8 cellular contexts compared by ENCODE assay signal in the genomic region with DNA sequence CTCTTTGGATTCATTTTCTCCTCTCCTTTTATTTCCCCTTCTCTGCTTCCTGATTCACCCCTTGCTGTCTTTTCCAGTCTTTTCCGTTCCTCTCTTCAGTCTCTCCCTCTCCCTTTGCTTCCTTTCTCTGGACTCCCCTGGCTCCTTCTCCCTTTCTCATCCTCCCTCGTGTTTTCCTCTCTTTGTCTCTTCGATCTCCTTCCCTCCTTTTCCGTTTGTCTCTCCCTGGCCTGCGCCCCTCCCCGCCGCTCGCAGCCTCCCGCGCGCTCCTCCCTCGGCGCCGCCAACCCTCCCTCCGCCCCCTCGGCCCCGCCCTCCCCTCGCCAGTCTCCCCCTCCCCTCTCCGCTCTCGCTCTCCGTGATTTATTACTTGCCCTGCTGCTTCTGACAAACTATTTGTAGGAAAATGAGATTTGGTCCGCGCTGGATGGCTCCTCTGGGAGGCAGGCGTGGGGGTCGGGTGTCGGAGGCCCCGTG. TPM values are rescaled to one million over a fixed set of nuclear protein-coding genes. Genes with fewer than 3 reads are reported as not detected.
A peak's percentile ranks its signal among the peaks of the same experiment; 100 is the strongest.
DNase-seq lines count a peak whose midpoint lies in the region; ATAC-seq and TF ChIP-seq lines count a peak whose summit lies in the region.

No MANE protein-coding gene starts in this region.

- H3K4me1 ChIP-seq in right lobe of liver = peaks cover 0 to 29% (median 0%) of the 10 kb centered on the region in 4 donors

- peak; percentile 77 to 87 (median 82) for ATAC-seq in right lobe of liver
- no peak for ATAC-seq in GM21367 (IDR thresholded peaks at IDR 0.05; ENCODE audit: unreplicated experiment)
- no peak for ATAC-seq in GM21825 (IDR thresholded peaks at IDR 0.05; ENCODE audit: unreplicated experiment)

- under 1% methylated on average over 26 of the region's 27 CpGs for WGBS in right lobe of liver (ENCODE audit: insufficient coverage, low coverage, low lambda C conversion rate, missing lambda C conversion rate)

- intact Hi-C loops in right lobe of liver (cut with DNase I) = no loop called here

- no peaks in the 10 kb centered on the region for H3K36me3 ChIP-seq in right lobe of liver

- H3K4me3 ChIP-seq in right lobe of liver = peak overlapping the region; percentile 40 to 60 (median 58)

- DNase-seq in GM19238 (ENCODE audit: insufficient read length, low spot score) (peak; percentile 30), NCI-H2107 treated with DMSO at 0.1 percent for 48 hours (lab: John Stamatoyannopoulos, UW; ENCODE audit: unreplicated experiment) (peak; percentile 45), dedifferentiated amniotic fluid mesenchymal stem cell (ENCODE audit: extremely low spot score) (peak; percentile 40), right lobe of liver (peak; percentile 66 to 72 (median 67))
- DNase-seq in activated CD4-positive, CD25-positive, alpha-beta regulatory T cell (lab: John Stamatoyannopoulos, UW) = peak in 3 of 4 experiments; percentile 3 to 6 (median 3)
- DNase-seq in stimulated activated CD4-positive, alpha-beta T cell treated with anti-CD3 and anti-CD28 coated beads, TNF-alpha, amount 100 ng/mL, for 24 hours (ENCODE audit: low read depth in 3 of 3) = peak; percentile 8 to 47 (median 19)

- no peak for TF ChIP-seq POLR2A in right lobe of liver (IDR thresholded peaks at IDR 0.05)

- TF ChIP-seq CTCF in right lobe of liver (IDR thresholded peaks at IDR 0.05) = no peak

- H3K27ac ChIP-seq in right lobe of liver = peak overlapping the region; percentile 60 to 79 (median 73)

- no peaks in the 10 kb centered on the region for H3K27me3 ChIP-seq in right lobe of liver

- no peaks in the 10 kb centered on the region for H3K9me3 ChIP-seq in right lobe of liver

RNA-seq across cellular contexts. Expression of a gene that starts 46.0 kb away (rescaled TPM):
- total RNA-seq in right lobe of liver = 1 to 10 TPM in 2 of 6 experiments, under 1 TPM in 4; 0.27 to 1.9 (median 0.86) TPM

Comparison
In these comparisons a context has a peak if more than half of its experiments do, and no peak if none do; other contexts are left out.
1. DNase-seq: peak in every context shown above with its lines; median percentile 67 in right lobe of liver; 45 in NCI-H2107 treated with DMSO at 0.1 percent for 48 hours; 40 in dedifferentiated amniotic fluid mesenchymal stem cell; 30 in GM19238; 19 in stimulated activated CD4-positive, alpha-beta T cell treated with anti-CD3 and anti-CD28 coated beads, TNF-alpha, amount 100 ng/mL, for 24 hours; 3 in activated CD4-positive, CD25-positive, alpha-beta regulatory T cell.
2. ATAC-seq: peak in right lobe of liver (4 of 4); none in GM21367 (single experiment) and GM21825 (single experiment).